1 cellular context compared by ENCODE assay signal in genomic region chr19:8571006-8571411, GRCh38.
TF ChIP-seq lines count a peak whose summit lies in the region.

No MANE protein-coding gene starts in this region.

TF ChIP-seq in K562, 482 proteins besides CTCF, POLR2A, EP300 and RAD21:
- no peak for TF ChIP-seq FOXA3 (CRISPR knock-in tag; conservative IDR thresholded peaks at IDR 0.05 in 1 of 2, IDR thresholded peaks at IDR 0.05 in 1 of 2)
- peak; percentile 33; the same call in 1 of the 2 replicates for TF ChIP-seq L3MBTL2 (IDR thresholded peaks at IDR 0.05)
- TF ChIP-seq FOXP1 (CRISPR knock-in tag; IDR thresholded peaks at IDR 0.05) = no peak
- 0 out of 4 replicates have a peak, but pooled peaks have one; percentile 20 to 23 for TF ChIP-seq NRF1 (conservative IDR thresholded peaks at IDR 0.05 in 1 of 2, IDR thresholded peaks at IDR 0.05 in 1 of 2)
- no peak for TF ChIP-seq OTX1 (CRISPR knock-in tag; IDR thresholded peaks at IDR 0.05)
- no peak for TF ChIP-seq EGR1 (conservative IDR thresholded peaks at IDR 0.05)
- TF ChIP-seq PHTF2 (CRISPR knock-in tag; IDR thresholded peaks at IDR 0.05) = no peak
- no peak for TF ChIP-seq ZNF76 (CRISPR knock-in tag; IDR thresholded peaks at IDR 0.05; ENCODE audit: borderline replicate concordance)
- no peak for TF ChIP-seq THAP12 (CRISPR knock-in tag; IDR thresholded peaks at IDR 0.05)
- no peak for TF ChIP-seq GATAD2B (IDR thresholded peaks at IDR 0.05; ENCODE audit: borderline replicate concordance)
- TF ChIP-seq ZBTB7A (IDR thresholded peaks at IDR 0.05; ENCODE audit: borderline replicate concordance, control insufficient read depth, low read depth, low read length) = no peak
- TF ChIP-seq ETV1 (tag; conservative IDR thresholded peaks at IDR 0.05; ENCODE audit: low read depth) = peak; percentile 45; the same call in 1 of the 2 replicates
- TF ChIP-seq SREBF1 (IDR thresholded peaks at IDR 0.05; ENCODE audit: borderline replicate concordance, low read depth, low read length) = no peak
- TF ChIP-seq CTCFL (IDR thresholded peaks at IDR 0.05; ENCODE audit: borderline replicate concordance, insufficient read depth, low read depth, low read length, poor library complexity, severe bottlenecking) = no peak
- no peak for TF ChIP-seq NFYB (IDR thresholded peaks at IDR 0.05; ENCODE audit: extremely low read depth, insufficient read length)
- TF ChIP-seq CAMTA2 (CRISPR knock-in tag; conservative IDR thresholded peaks at IDR 0.05) = no peak
- no peak for TF ChIP-seq CHCHD3 (CRISPR knock-in tag; IDR thresholded peaks at IDR 0.05)
- no peak for TF ChIP-seq MCM5 (IDR thresholded peaks at IDR 0.05; ENCODE audit: low read depth)
- no peak for TF ChIP-seq TFAM (CRISPR knock-in tag; conservative IDR thresholded peaks at IDR 0.05)
- no peak for TF ChIP-seq MCM2 (IDR thresholded peaks at IDR 0.05; ENCODE audit: low read depth)
- peak; percentile 49; the same call in 1 of the 2 replicates for TF ChIP-seq CTBP1 (IDR thresholded peaks at IDR 0.05; ENCODE audit: borderline replicate concordance)
- no peak for TF ChIP-seq KDM4B (IDR thresholded peaks at IDR 0.05; ENCODE audit: borderline replicate concordance in 2 of 2, low read depth in 1 of 2)
- TF ChIP-seq CEBPB (tag; IDR thresholded peaks at IDR 0.05) = peak; percentile 50; the same call in 1 of the 2 replicates
- no peak for TF ChIP-seq ZNF592 (IDR thresholded peaks at IDR 0.05)
- TF ChIP-seq REST (CRISPR knock-in tag; IDR thresholded peaks at IDR 0.05; ENCODE audit: low read depth) = no peak
- peak; percentile 75; the same call in 1 of the 2 replicates for TF ChIP-seq SPI1 (IDR thresholded peaks at IDR 0.05; ENCODE audit: borderline replicate concordance, low read depth, low read length)
- TF ChIP-seq NFIX (CRISPR knock-in tag; IDR thresholded peaks at IDR 0.05; ENCODE audit: low read depth) = no peak
- TF ChIP-seq CEBPG (CRISPR knock-in tag; IDR thresholded peaks at IDR 0.05) = no peak
- TF ChIP-seq CEBPG (tag; conservative IDR thresholded peaks at IDR 0.05 in 1 of 2, IDR thresholded peaks at IDR 0.05 in 1 of 2) = 0 out of 4 replicates have a peak, but pooled peaks of 1 of the 2 experiments have one; percentile 30
- no peak for TF ChIP-seq JUND (IDR thresholded peaks at IDR 0.05; ENCODE audit: borderline replicate concordance, low read depth, low read length)
- TF ChIP-seq JUND (tag; IDR thresholded peaks at IDR 0.05; ENCODE audit: borderline replicate concordance, low read depth, low read length) = peak; percentile 13; the same call in 1 of the 3 replicates
- TF ChIP-seq PATZ1 (CRISPR knock-in tag; IDR thresholded peaks at IDR 0.05; ENCODE audit: borderline replicate concordance) = no peak
- TF ChIP-seq RNF219 (CRISPR knock-in tag; IDR thresholded peaks at IDR 0.05) = no peak
TF ChIP-seq in K562: peak in this region for 8.
